ENCODE assay signal across 14 cellular contexts in the genomic region with DNA sequence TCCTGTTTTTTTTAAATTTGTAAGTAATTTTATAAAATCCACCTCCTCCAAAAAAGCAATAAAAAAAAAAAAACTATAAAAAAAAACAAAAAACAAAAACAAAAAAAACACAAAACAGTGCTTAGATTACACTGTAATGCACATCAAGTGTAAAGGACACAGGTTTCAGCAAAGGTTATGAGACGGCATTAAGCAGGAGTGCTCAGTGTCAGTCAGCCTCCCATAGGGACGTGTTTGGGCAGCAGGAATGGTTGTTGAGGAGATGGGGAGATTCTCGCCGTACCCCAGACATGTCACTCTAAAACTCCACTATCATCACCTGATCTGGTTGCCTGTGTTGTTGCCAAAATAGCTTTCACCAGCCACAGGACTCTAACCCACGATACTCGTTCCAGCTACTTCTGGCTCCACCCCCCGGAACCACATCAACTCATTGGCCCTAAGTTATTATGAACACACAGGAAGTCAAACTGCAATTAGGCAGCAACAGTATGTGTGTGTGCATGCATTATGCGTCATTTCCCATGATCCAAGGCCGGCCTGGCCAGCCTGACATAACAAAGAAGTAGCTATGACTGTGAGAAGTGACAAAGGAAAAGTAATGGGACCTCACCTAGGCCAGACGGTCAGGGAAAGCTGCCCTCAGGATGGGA. TPM values are rescaled to one million over a fixed set of nuclear protein-coding genes. Genes with fewer than 3 reads are reported as not detected.
DNase-seq lines count a peak whose midpoint lies in the region; ATAC-seq, FAIRE-seq and TF ChIP-seq lines count a peak whose summit lies in the region.
"Had no signal": no experiment of that assay in that cellular context is flagged by ENCODE, and none has a peak within 500 bp of the region (broad histone marks: within the 10 kb centered on the region; RNA-seq: fewer than 3 reads in every experiment).

No MANE protein-coding gene starts in this region.

- DNase-seq in HepG2 (ENCODE audit: low spot score) (peak; percentile 25), right lobe of liver (no peak), T-cell (peak in 28 of 34 experiments; percentile 1 to 45 (median 10)), endothelial cell of umbilical vein (ENCODE audit: low read depth, low spot score) (peak; percentile 34), type B pancreatic cell (ENCODE audit: extremely low spot score, unreplicated experiment) (no peak), NCI-H2227 (lab: John Stamatoyannopoulos, UW; ENCODE audit: unreplicated experiment) (no peak)
- DNase-seq: activated gamma-delta T cell treated with Interleukin-2 at 50 U/mL for 16 hours, cortex of kidney, NCI-H345, occipital lobe had no signal

- H3K27me3 ChIP-seq in HepG2 (ENCODE audit: control insufficient read depth in 1 of 2, insufficient read depth in 2 of 2, low read length in 2 of 2) (peaks cover 1 to 13% of the 10 kb centered on the region in 2 experiments; a peak in 2 of 5 replicates), right lobe of liver (no peaks in the 10 kb centered on the region), endothelial cell of umbilical vein (ENCODE audit: control insufficient read depth in 2 of 2, insufficient read depth in 2 of 2, low read length in 2 of 2) (no peaks in the 10 kb centered on the region)
- H3K27me3 ChIP-seq: BLaER1 treated with 17β-estradiol and CSF1 and Interleukin-3, amounts not matched to agents 10 nM and 100 nM had no signal

- dilution Hi-C loops in endothelial cell of umbilical vein (cut with MboI; ENCODE audit: extremely low pct_ligation_motif_present, low sequenced_read_pairs), result no loop called here

- H3K9me3 Mint-ChIP-seq in T-cell (no peaks in the 10 kb centered on the region), type B pancreatic cell (peaks cover 5% of the 10 kb centered on the region)

- POLR2A ChIA-PET in HepG2 (lab: Yijun Ruan, JAX), result no interaction called here
- POLR2A ChIA-PET in T-cell (lab: Charles Lee), result no interaction called here
- POLR2A ChIA-PET in endothelial cell of umbilical vein (lab: Charles Lee), result no interaction called here

- no peaks in the 10 kb centered on the region for H3K36me3 ChIP-seq in HepG2 (replicated peaks in 1 of 2; ENCODE audit: control insufficient read depth in 1 of 2, insufficient read depth in 2 of 2, low read length in 2 of 2)
- no peaks in the 10 kb centered on the region for H3K36me3 ChIP-seq in right lobe of liver
- H3K36me3 ChIP-seq in endothelial cell of umbilical vein (ENCODE audit: control insufficient read depth in 2 of 2, extremely low read depth in 1 of 2, insufficient read depth in 2 of 2, low read length in 2 of 2), result no peaks in the 10 kb centered on the region
- H3K36me3 ChIP-seq: BLaER1 treated with 17β-estradiol and CSF1 and Interleukin-3, amounts not matched to agents 10 nM and 100 nM had no signal

- TF ChIP-seq EP300 in HepG2 (IDR thresholded peaks at IDR 0.05; ENCODE audit: low read depth in 2 of 2, low read length in 2 of 2) (no peak), HepG2 (CRISPR knock-in tag; IDR thresholded peaks at IDR 0.05; ENCODE audit: borderline replicate concordance) (no peak)

- H3K27me3 Mint-ChIP-seq in T-cell (no peaks in the 10 kb centered on the region), type B pancreatic cell (no peaks in the 10 kb centered on the region)

- no peaks in the 10 kb centered on the region for H3K36me3 Mint-ChIP-seq in T-cell
- H3K36me3 Mint-ChIP-seq in type B pancreatic cell, result peaks cover 3% of the 10 kb centered on the region

- in situ Hi-C loops in HepG2 (cut with HindIII; ENCODE audit: extremely low pct_ligation_motif_present, low pct_unique_long_range_greater_than_20kb), result no loop called here

- no peak for TF ChIP-seq RAD21 in HepG2 (CRISPR knock-in tag; IDR thresholded peaks at IDR 0.05)

- intact Hi-C loops in HepG2 (cut with micrococcal nuclease; ENCODE audit: unreplicated experiment) (no loop called here), right lobe of liver (cut with DNase I) (no loop called here), endothelial cell of umbilical vein (cut with micrococcal nuclease) (no loop called here)

- FAIRE-seq in HepG2 (lab: Jason Lieb, UNC) (no peak), endothelial cell of umbilical vein (lab: Jason Lieb, UNC) (no peak)

- BruUV-seq in HepG2 (replicated peaks; lab: Mats Ljungman, UMichigan) (no TSS peak), endothelial cell of umbilical vein (replicated peaks; lab: Mats Ljungman, UMichigan) (no TSS peak)

- TF ChIP-seq CTCF in HepG2 (CRISPR knock-in tag; IDR thresholded peaks at IDR 0.05) (no peak), right lobe of liver (IDR thresholded peaks at IDR 0.05) (no peak), endothelial cell of umbilical vein (IDR thresholded peaks at IDR 0.05; ENCODE audit: extremely low read depth in 1 of 2, insufficient read depth in 1 of 2, low read depth in 1 of 2, low read length in 2 of 2) (no peak), type B pancreatic cell (conservative IDR thresholded peaks at IDR 0.05) (no peak)

- H3K27ac ChIP-seq in HepG2 (ENCODE audit: extremely low read length, insufficient read depth, low read length), result no peak overlapping the region
- no peak overlapping the region for H3K27ac ChIP-seq in right lobe of liver
- H3K27ac ChIP-seq in endothelial cell of umbilical vein (ENCODE audit: insufficient read depth, low read depth, low read length), result no peak overlapping the region
- H3K27ac ChIP-seq: BLaER1 treated with 17β-estradiol and CSF1 and Interleukin-3, amounts not matched to agents 10 nM and 100 nM had no signal

- peak overlapping the region; percentile 54 for H2AFZ ChIP-seq in HepG2 (ENCODE audit: low read length)
- peak overlapping the region; percentile 58 for H2AFZ ChIP-seq in endothelial cell of umbilical vein (ENCODE audit: low read depth, low read length)

- H3K4me1 Mint-ChIP-seq in T-cell (peaks cover 0 to 7% (median 5%) of the 10 kb centered on the region in 3 donors), type B pancreatic cell (ENCODE audit: unreplicated experiment) (peaks cover 6% of the 10 kb centered on the region)

- WGBS in HepG2 (ENCODE audit: low lambda C conversion rate), result 47% methylated on average over 10 of the region's 10 CpGs
- WGBS in right lobe of liver (ENCODE audit: insufficient coverage, low coverage, low lambda C conversion rate, missing lambda C conversion rate), result 74% methylated on average over 7 of the region's 10 CpGs

- H3K4me3 ChIP-seq in HepG2 (replicated peaks in 1 of 3; ENCODE audit: insufficient read depth in 1 of 3, low read depth in 2 of 3, low read length in 3 of 3), result no peak overlapping the region
- no peak overlapping the region for H3K4me3 ChIP-seq in right lobe of liver
- no peak overlapping the region for H3K4me3 ChIP-seq in endothelial cell of umbilical vein (replicated peaks in 1 of 3; ENCODE audit: insufficient read depth in 1 of 3, low read depth in 1 of 3, low read length in 3 of 3)
- H3K4me3 ChIP-seq: BLaER1 treated with 17β-estradiol and CSF1 and Interleukin-3, amounts not matched to agents 10 nM and 100 nM had no signal

- no peaks in the 10 kb centered on the region for H3K9me1 ChIP-seq in endothelial cell of umbilical vein (replicated peaks; ENCODE audit: control insufficient read depth, extremely low read depth, insufficient read depth, low read length)

- H3K4me2 ChIP-seq in HepG2 (ENCODE audit: low read depth, low read length) (peak overlapping the region; percentile 59), endothelial cell of umbilical vein (ENCODE audit: insufficient read depth, low read length) (no peak overlapping the region)
- H3K4me2 ChIP-seq: BLaER1 treated with 17β-estradiol and CSF1 and Interleukin-3, amounts not matched to agents 10 nM and 100 nM had no signal

- CTCF ChIA-PET in HepG2 (lab: Yijun Ruan, JAX; ENCODE audit: low intra/inter-chr PET ratio, low total read pairs), result no interaction called here
- CTCF ChIA-PET in T-cell (lab: Charles Lee), result no interaction called here
- CTCF ChIA-PET in endothelial cell of umbilical vein (lab: Charles Lee), result no interaction called here

- ATAC-seq in HepG2 (peak; percentile 30; the same call in 2 of the 3 replicates), right lobe of liver (no peak), T-cell (replicated peaks in 1 of 4) (peak in 3 of 4 experiments; percentile 50 to 81 (median 58)), GM21360 (IDR thresholded peaks at IDR 0.05; ENCODE audit: unreplicated experiment) (no peak), HG02938 (IDR thresholded peaks at IDR 0.05; ENCODE audit: unreplicated experiment) (no peak)
- ATAC-seq: left lobe of liver had no signal

- H3K4me1 ChIP-seq in HepG2 (ENCODE audit: insufficient read depth, low read length) (peaks cover 17% of the 10 kb centered on the region), right lobe of liver (no peaks in the 10 kb centered on the region), endothelial cell of umbilical vein (ENCODE audit: control insufficient read depth, extremely low read depth, insufficient read depth, low read length) (no peaks in the 10 kb centered on the region)

- no peaks in the 10 kb centered on the region for H4K20me1 ChIP-seq in HepG2 (ENCODE audit: insufficient read depth, low read length)
- H4K20me1 ChIP-seq in endothelial cell of umbilical vein (replicated peaks; ENCODE audit: control insufficient read depth, extremely low read depth, insufficient read depth, low read length), result no peaks in the 10 kb centered on the region
- H4K20me1 ChIP-seq: BLaER1 treated with 17β-estradiol and CSF1 and Interleukin-3, amounts not matched to agents 10 nM and 100 nM had no signal

- H3K27ac Mint-ChIP-seq in T-cell (no peak overlapping the region), type B pancreatic cell (peak overlapping the region; percentile 7)

- H3K9ac ChIP-seq in HepG2 (ENCODE audit: insufficient read depth, low read depth, low read length) (no peak overlapping the region), endothelial cell of umbilical vein (replicated peaks; ENCODE audit: extremely low read depth, insufficient read depth, low read length) (no peak overlapping the region)
- H3K9ac ChIP-seq: BLaER1 treated with 17β-estradiol and CSF1 and Interleukin-3, amounts not matched to agents 10 nM and 100 nM had no signal

- H3K4me3 Mint-ChIP-seq in T-cell (no peak overlapping the region), type B pancreatic cell (no peak overlapping the region)

- TF ChIP-seq POLR2A in HepG2 (IDR thresholded peaks at IDR 0.05; ENCODE audit: insufficient read depth in 1 of 2, low read depth in 2 of 2, low read length in 2 of 2) (no peak), right lobe of liver (IDR thresholded peaks at IDR 0.05) (no peak), endothelial cell of umbilical vein (IDR thresholded peaks at IDR 0.05; ENCODE audit: low read depth, low read length) (no peak)

- H3K79me2 ChIP-seq in HepG2 (ENCODE audit: insufficient read depth, low read length), result no peaks in the 10 kb centered on the region
- no peaks in the 10 kb centered on the region for H3K79me2 ChIP-seq in endothelial cell of umbilical vein (ENCODE audit: control insufficient read depth, insufficient read depth, low read length)

- no peaks in the 10 kb centered on the region for H3K9me3 ChIP-seq in HepG2 (ENCODE audit: low read length)
- no peaks in the 10 kb centered on the region for H3K9me3 ChIP-seq in right lobe of liver
- H3K9me3 ChIP-seq in endothelial cell of umbilical vein (replicated peaks; ENCODE audit: control insufficient read depth, insufficient read depth, low read length), result no peaks in the 10 kb centered on the region

RNA-seq across cellular contexts. Expression of a gene that starts 28.7 kb away (rescaled TPM):
- total RNA-seq in HepG2 (2016; rRNA removed; fragmentation: Illumina TruSeq; extraction: Trizol), result not detected in 2 replicates
- 0.10 TPM in 1 of 2 replicates, not detected in the other for total RNA-seq in HepG2 (2016; cell fraction: cytosol; rRNA removed; fragmentation: Illumina TruSeq; extraction: Trizol; ENCODE audit: low read depth)
- not detected in 2 replicates for total RNA-seq in HepG2 (2016; cell fraction: insoluble cytoplasmic fraction; rRNA removed; fragmentation: Illumina TruSeq; extraction: Trizol)
- total RNA-seq in HepG2 (2016; cell fraction: membrane; rRNA removed; fragmentation: Illumina TruSeq; extraction: Trizol), result not detected in 2 replicates
- total RNA-seq in HepG2 (2016; cell fraction: nucleus; rRNA removed; fragmentation: Illumina TruSeq; extraction: Trizol), result not detected in 2 replicates
- polyA plus RNA-seq in HepG2 (2011; rRNA removed), result 0.05 and 0.12 TPM in 2 replicates
- not detected in 2 replicates for polyA plus RNA-seq in HepG2 (2011; cell fraction: cytosol; rRNA removed)
- 0.10 TPM in 2 replicates for polyA plus RNA-seq in HepG2 (2011; cell fraction: nucleus; rRNA removed)
- polyA plus RNA-seq in HepG2 (2012), result 0.05 and 0.08 TPM in 2 replicates
- polyA plus RNA-seq in HepG2 (2016; cell fraction: cytosol; fragmentation: Illumina TruSeq; extraction: Trizol; ENCODE audit: low read depth), result not detected in 2 replicates
- not detected in 2 replicates for polyA plus RNA-seq in HepG2 (2016; cell fraction: insoluble cytoplasmic fraction; fragmentation: Illumina TruSeq; extraction: Trizol; ENCODE audit: low read depth)
- polyA plus RNA-seq in HepG2 (2016; cell fraction: membrane; fragmentation: Illumina TruSeq; extraction: Trizol; ENCODE audit: low read depth), result not detected in 2 replicates
- polyA plus RNA-seq in HepG2 (2016; cell fraction: nucleus; fragmentation: Illumina TruSeq; extraction: Trizol; ENCODE audit: insufficient read depth, low read depth), result not detected in 2 replicates
- polyA minus RNA-seq in HepG2 (2011; rRNA and poly(A)+ RNA removed; ENCODE audit: low replicate concordance), result not detected in 2 replicates
- not detected in 2 replicates for polyA minus RNA-seq in HepG2 (2011; cell fraction: cytosol; rRNA and poly(A)+ RNA removed)
- polyA minus RNA-seq in HepG2 (2011; cell fraction: nucleus; rRNA and poly(A)+ RNA removed), result 0.26 TPM in 1 of 2 replicates, not detected in the other
- not detected for total RNA-seq in right lobe of liver
- under 1 TPM in 2 of 5 donors, not detected in 3; 0.06 TPM for total RNA-seq in T-cell
- not detected in 2 replicates for total RNA-seq in endothelial cell of umbilical vein
- not detected in 2 replicates for polyA plus RNA-seq in endothelial cell of umbilical vein
- polyA plus RNA-seq in endothelial cell of umbilical vein (2011; cell fraction: cytosol; rRNA removed), result not detected in 2 replicates
- not detected in 2 replicates for polyA plus RNA-seq in endothelial cell of umbilical vein (2011; cell fraction: nucleus; rRNA removed)
- not detected in 2 replicates for polyA plus RNA-seq in endothelial cell of umbilical vein (2012)
- polyA minus RNA-seq in endothelial cell of umbilical vein, result not detected in 2 replicates
- not detected for polyA minus RNA-seq in endothelial cell of umbilical vein (2011; cell fraction: cytosol; rRNA and poly(A)+ RNA removed)
- polyA minus RNA-seq in endothelial cell of umbilical vein (2011; cell fraction: nucleus; rRNA and poly(A)+ RNA removed), result not detected in 2 replicates
- 0.07 and 0.26 TPM in 2 replicates for total RNA-seq in type B pancreatic cell (ENCODE audit: low replicate concordance)
- total RNA-seq: left lobe of liver had no signal

RNA-seq across cellular contexts. Expression of a gene that starts 51.0 kb away (rescaled TPM):
- total RNA-seq in HepG2 (2016; rRNA removed; fragmentation: Illumina TruSeq; extraction: Trizol) (15.8 and 22.8 TPM in 2 replicates), right lobe of liver (10 to 100 TPM; 14.6 to 27.1 (median 17.2) TPM), T-cell (10 to 100 TPM; 20.4 to 24.2 (median 23.3) TPM), endothelial cell of umbilical vein (10.5 and 12.8 TPM in 2 replicates), type B pancreatic cell (ENCODE audit: low replicate concordance) (7.5 and 12.0 TPM in 2 replicates)
- 4.7 and 5.9 TPM in 2 replicates for total RNA-seq in HepG2 (2016; cell fraction: cytosol; rRNA removed; fragmentation: Illumina TruSeq; extraction: Trizol; ENCODE audit: low read depth)
- total RNA-seq in HepG2 (2016; cell fraction: insoluble cytoplasmic fraction; rRNA removed; fragmentation: Illumina TruSeq; extraction: Trizol), result 15.4 and 23.4 TPM in 2 replicates
- total RNA-seq in HepG2 (2016; cell fraction: membrane; rRNA removed; fragmentation: Illumina TruSeq; extraction: Trizol), result 11.1 and 13.3 TPM in 2 replicates
- total RNA-seq in HepG2 (2016; cell fraction: nucleus; rRNA removed; fragmentation: Illumina TruSeq; extraction: Trizol), result 9.0 and 9.6 TPM in 2 replicates
- polyA plus RNA-seq in HepG2 (2011; rRNA removed) (11.1 and 15.8 TPM in 2 replicates), endothelial cell of umbilical vein (8.3 and 11.1 TPM in 2 replicates)
- polyA plus RNA-seq in HepG2 (2011; cell fraction: cytosol; rRNA removed), result 6.9 and 10.4 TPM in 2 replicates
- polyA plus RNA-seq in HepG2 (2011; cell fraction: nucleus; rRNA removed), result 4.9 and 6.7 TPM in 2 replicates
- polyA plus RNA-seq in HepG2 (2012), result 11.8 and 14.7 TPM in 2 replicates
- 5.2 and 6.9 TPM in 2 replicates for polyA plus RNA-seq in HepG2 (2016; cell fraction: cytosol; fragmentation: Illumina TruSeq; extraction: Trizol; ENCODE audit: low read depth)
- 20.8 and 23.9 TPM in 2 replicates for polyA plus RNA-seq in HepG2 (2016; cell fraction: insoluble cytoplasmic fraction; fragmentation: Illumina TruSeq; extraction: Trizol; ENCODE audit: low read depth)
- polyA plus RNA-seq in HepG2 (2016; cell fraction: membrane; fragmentation: Illumina TruSeq; extraction: Trizol; ENCODE audit: low read depth), result 9.4 and 9.8 TPM in 2 replicates
- polyA plus RNA-seq in HepG2 (2016; cell fraction: nucleus; fragmentation: Illumina TruSeq; extraction: Trizol; ENCODE audit: insufficient read depth, low read depth), result 10.5 and 12.2 TPM in 2 replicates
- polyA minus RNA-seq in HepG2 (2011; rRNA and poly(A)+ RNA removed; ENCODE audit: low replicate concordance), result 4.6 and 5.8 TPM in 2 replicates
- 4.8 and 7.3 TPM in 2 replicates for polyA minus RNA-seq in HepG2 (2011; cell fraction: cytosol; rRNA and poly(A)+ RNA removed)
- 8.2 and 9.3 TPM in 2 replicates for polyA minus RNA-seq in HepG2 (2011; cell fraction: nucleus; rRNA and poly(A)+ RNA removed)
- polyA plus RNA-seq in endothelial cell of umbilical vein (2011; cell fraction: cytosol; rRNA removed), result 12.7 and 13.2 TPM in 2 replicates
- polyA plus RNA-seq in endothelial cell of umbilical vein (2011; cell fraction: nucleus; rRNA removed), result 7.8 and 8.7 TPM in 2 replicates
- polyA plus RNA-seq in endothelial cell of umbilical vein (2012), result 6.6 and 13.2 TPM in 2 replicates
- polyA minus RNA-seq in endothelial cell of umbilical vein, result 7.2 and 11.7 TPM in 2 replicates
- 4.2 TPM for polyA minus RNA-seq in endothelial cell of umbilical vein (2011; cell fraction: cytosol; rRNA and poly(A)+ RNA removed)
- 4.4 and 6.5 TPM in 2 replicates for polyA minus RNA-seq in endothelial cell of umbilical vein (2011; cell fraction: nucleus; rRNA and poly(A)+ RNA removed)

Comparison
In these comparisons a context has a peak if more than half of its experiments do, and no peak if none do; other contexts are left out.
1. ATAC-seq: peak in HepG2 (single experiment) and T-cell (3 of 4); none in right lobe of liver (0 of 4), GM21360 (single experiment) and HG02938 (single experiment).
2. DNase-seq: peak in HepG2 (single experiment), T-cell (28 of 34) and endothelial cell of umbilical vein (single experiment); none in right lobe of liver (0 of 3), type B pancreatic cell (single experiment) and NCI-H2227 (single experiment).